8 cellular contexts compared by ENCODE assay signal in genomic region chr9:129177791-129178578, GRCh38. TPM values are rescaled to one million over a fixed set of nuclear protein-coding genes. Genes with fewer than 3 reads are reported as not detected.
DNase-seq lines count a peak whose midpoint lies in the region; ATAC-seq, FAIRE-seq and TF ChIP-seq lines count a peak whose summit lies in the region.

Gene IER5L, minus strand, starts transcription at chr9:129178261. Its CDS starts 209 bp downstream, at chr9:129178052.

- FAIRE-seq in small intestine (lab: Jason Lieb, UNC), result no peak

- TF ChIP-seq POLR2A in breast epithelium (IDR thresholded peaks at IDR 0.05), result peak; percentile 96

- H3K4me3 ChIP-seq in ACC112 (ENCODE audit: low read depth, low read length) (peak within 1 kb of the TSS; percentile 97), WERI-Rb-1 (ENCODE audit: low read depth, low read length) (peak within 1 kb of the TSS; percentile 79), breast epithelium (peak within 1 kb of the TSS; percentile 91 to 93 (median 93)), small intestine (ENCODE audit: low read depth in 1 of 2, low read length in 2 of 2) (peak within 1 kb of the TSS; percentile 71 to 91)

- no peaks in the 10 kb centered on the region for H3K36me3 ChIP-seq in ACC112 (ENCODE audit: insufficient read depth, low read length)
- no peaks in the 10 kb centered on the region for H3K36me3 ChIP-seq in WERI-Rb-1
- H3K36me3 ChIP-seq in breast epithelium, result no peaks in the 10 kb centered on the region
- H3K36me3 ChIP-seq in small intestine (ENCODE audit: control insufficient read depth in 2 of 2, insufficient read depth in 2 of 2, low read length in 2 of 2), result no peaks in the 10 kb centered on the region

- H3K27me3 ChIP-seq in ACC112 (ENCODE audit: insufficient read depth, low read length) (no peaks in the 10 kb centered on the region), WERI-Rb-1 (ENCODE audit: insufficient read depth, low read depth, severe bottlenecking) (peaks cover 7% of the 10 kb centered on the region), breast epithelium (no peaks in the 10 kb centered on the region), small intestine (ENCODE audit: control insufficient read depth in 2 of 2, insufficient read depth in 2 of 2, low read length in 2 of 2) (no peaks in the 10 kb centered on the region)

- H3K4me1 ChIP-seq in ACC112 (ENCODE audit: control insufficient read depth, insufficient read depth, low read length, unreplicated experiment) (peaks cover 14% of the 10 kb centered on the region), breast epithelium (peaks cover 0 to 4% of the 10 kb centered on the region in 2 donors), small intestine (ENCODE audit: control insufficient read depth in 2 of 2, insufficient read depth in 1 of 2, low read depth in 1 of 2, low read length in 1 of 2) (peaks cover 10 to 14% of the 10 kb centered on the region in 2 donors)

- TF ChIP-seq CTCF in WERI-Rb-1 (IDR thresholded peaks at IDR 0.05; ENCODE audit: low read depth, low read length) (no peak), breast epithelium (IDR thresholded peaks at IDR 0.05) (no peak)

- H3K27ac ChIP-seq in ACC112 (ENCODE audit: low read depth, low read length) (peak within 1 kb of the TSS; percentile 76), WERI-Rb-1 (peak within 1 kb of the TSS; percentile 57), breast epithelium (peak within 1 kb of the TSS; percentile 98 to 99), small intestine (ENCODE audit: low read depth in 1 of 2, low read length in 1 of 2) (peak within 1 kb of the TSS; percentile 80 to 93)

- H2AFZ ChIP-seq in ACC112 (ENCODE audit: low read length, unreplicated experiment), result no peak within 1 kb of the TSS

- intact Hi-C loops in breast epithelium (cut with DNase I; ENCODE audit: low total_unique reads), result loop anchor here (5.0 to 10.0 kb wide), 2 partner anchors 137 to 309 kb away; no protein-coding TSS in a partner anchor

- DNase-seq in NCI-H2171 (lab: John Stamatoyannopoulos, UW) (peak; percentile 96), WERI-Rb-1 (peak; percentile 98), breast epithelium (ENCODE audit: low spot score in 2 of 2) (peak; percentile 96 to 97), iPS-NIHi7 (ENCODE audit: extremely low spot score) (peak; percentile 98), small intestine (peak; percentile 95)

- ATAC-seq in GM18870 (IDR thresholded peaks at IDR 0.05; ENCODE audit: unreplicated experiment), result peak; percentile 72
- ATAC-seq in HG03103 (IDR thresholded peaks at IDR 0.05; ENCODE audit: low read depth, unreplicated experiment), result peak; percentile 67

- H3K79me2 ChIP-seq in ACC112 (ENCODE audit: control insufficient read depth, insufficient read depth, low read length, unreplicated experiment), result peaks cover 13% of the 10 kb centered on the region

- H3K9me3 ChIP-seq in WERI-Rb-1 (ENCODE audit: severe bottlenecking) (no peaks in the 10 kb centered on the region), breast epithelium (no peaks in the 10 kb centered on the region), small intestine (ENCODE audit: control insufficient read depth, low read depth) (no peaks in the 10 kb centered on the region)

- 0 to 1% (median 0%) methylated on average over 51 to 91 of the region's 91 CpGs for WGBS in small intestine, 3 donors

RNA-seq across cellular contexts. Expression of gene IER5L, which starts in this region (rescaled TPM):
- 10 to 100 TPM in 2 of 3 donors, 1 to 10 TPM in 1; 4.3 to 18.4 (median 18.1) TPM for total RNA-seq in breast epithelium
- 1 to 10 TPM in 2 of 3 donors, under 1 TPM in 1; 0.89 to 7.0 (median 2.2) TPM for polyA plus RNA-seq in small intestine

Comparison
In these comparisons a context has a peak if more than half of its experiments do, and no peak if none do; other contexts are left out.
1. Peak in every context shown above with its lines: DNase-seq, ATAC-seq, H3K4me3 ChIP-seq and H3K27ac ChIP-seq.